ENCODE assay signal across 15 cellular contexts in the genomic region with DNA sequence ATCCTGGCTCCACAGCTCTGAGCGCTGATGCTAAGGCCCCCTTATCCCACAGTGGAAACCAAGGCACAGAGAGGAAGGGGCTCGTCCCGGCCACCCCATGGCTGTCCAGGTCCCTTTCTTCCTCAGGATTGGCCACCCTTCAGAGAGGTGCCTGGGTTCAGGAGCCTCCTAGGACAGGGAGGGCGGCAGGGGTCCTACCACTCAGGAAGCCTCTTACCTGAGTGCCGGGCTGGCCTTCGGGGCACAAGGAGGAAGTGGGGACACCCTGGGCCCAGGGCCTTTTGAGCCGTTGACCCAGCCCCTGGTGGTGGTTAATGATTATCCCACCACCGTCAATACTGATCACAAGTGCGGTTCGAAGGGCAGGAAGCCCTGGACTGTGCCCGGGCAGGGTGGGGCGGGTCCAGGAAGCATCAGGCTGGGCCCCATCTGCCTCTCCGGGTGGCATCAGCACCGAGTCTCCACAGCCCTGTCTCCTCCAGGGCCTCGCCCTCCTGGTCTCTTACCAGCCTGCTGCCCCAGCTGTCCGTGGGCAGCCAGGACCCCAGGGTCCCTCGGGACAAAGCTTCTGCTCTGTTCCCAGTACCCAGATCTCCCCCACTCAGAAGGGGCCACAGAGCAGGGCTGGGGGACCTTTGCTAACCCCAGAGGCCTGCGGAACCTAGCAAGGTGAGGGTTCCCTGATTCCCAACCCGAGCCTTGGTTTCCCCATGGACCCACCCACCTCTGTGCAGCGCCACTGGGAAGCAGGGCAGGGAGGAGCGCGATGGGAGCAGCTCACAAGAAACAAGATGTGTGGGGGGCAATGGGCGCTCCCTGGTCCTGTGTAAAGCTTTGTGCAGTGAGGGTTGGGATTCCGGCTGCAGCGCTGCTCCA. TPM values are rescaled to one million over a fixed set of nuclear protein-coding genes. Genes with fewer than 3 reads are reported as not detected.
A peak's percentile ranks its signal among the peaks of the same experiment; 100 is the strongest.
DNase-seq lines count a peak whose midpoint lies in the region; ATAC-seq and TF ChIP-seq lines count a peak whose summit lies in the region.
"Had no signal": no experiment of that assay in that cellular context is flagged by ENCODE, and none has a peak within 500 bp of the region (broad histone marks: within the 10 kb centered on the region; RNA-seq: fewer than 3 reads in every experiment).

No MANE protein-coding gene starts in this region.

- no peak for ATAC-seq in GM21786 (IDR thresholded peaks at IDR 0.05; ENCODE audit: unreplicated experiment)

- no peaks in the 10 kb centered on the region for H3F3A ChIP-seq in GM23248 (ENCODE audit: insufficient read depth)

- H3K9me3 ChIP-seq in GM23248 (ENCODE audit: low read depth) = no peaks in the 10 kb centered on the region
- H3K9me3 ChIP-seq: MG63 had no signal

- no peak overlapping the region for H3K4me3 ChIP-seq in GM23248
- H3K4me3 ChIP-seq: MG63 had no signal

- H3K27ac ChIP-seq in GM23248 = no peak overlapping the region

- H4K20me1 ChIP-seq in GM23248 (ENCODE audit: insufficient read depth) = no peaks in the 10 kb centered on the region

- H3K27me3 ChIP-seq in GM23248 (replicated peaks; ENCODE audit: insufficient read depth) = no peaks in the 10 kb centered on the region
- H3K27me3 ChIP-seq: MG63 had no signal

- no peaks in the 10 kb centered on the region for H3K36me3 ChIP-seq in GM23248 (ENCODE audit: low read depth)
- H3K36me3 ChIP-seq: MG63 had no signal

- in situ Hi-C loops in GM23248 (cut with MboI) = no loop called here

- no peaks in the 10 kb centered on the region for H3K27me3 Mint-ChIP-seq in progenitor cell of endocrine pancreas
- H3K27me3 Mint-ChIP-seq: CD4-positive, CD25-positive, alpha-beta regulatory T cell had no signal

- H3K27ac Mint-ChIP-seq in progenitor cell of endocrine pancreas = no peak overlapping the region
- H3K27ac Mint-ChIP-seq: activated CD8-positive, alpha-beta T cell treated with anti-CD3 and anti-CD28 coated beads, Interleukin-2, amount 10 ng/mL, durations not matched to agents 7 days and 5 days; CD4-positive, CD25-positive, alpha-beta regulatory T cell; stimulated activated effector memory CD8-positive, alpha-beta T cell treated with anti-CD3 and anti-CD28 coated beads, Interleukin-12 subunit alpha, Interleukin-12 subunit beta, amount 100 ng/mL, for 72 hours had no signal

- no peaks in the 10 kb centered on the region for H3K79me2 ChIP-seq in GM23248 (ENCODE audit: insufficient read depth)

- no peaks in the 10 kb centered on the region for H3K9me3 Mint-ChIP-seq in progenitor cell of endocrine pancreas (ENCODE audit: low read depth)
- H3K9me3 Mint-ChIP-seq: stimulated activated effector memory CD8-positive, alpha-beta T cell treated with anti-CD3 and anti-CD28 coated beads, Interleukin-12 subunit alpha, Interleukin-12 subunit beta, amount 100 ng/mL, for 72 hours had no signal

- no peak for TF ChIP-seq CTCF in progenitor cell of endocrine pancreas (IDR thresholded peaks at IDR 0.05; ENCODE audit: unreplicated experiment)

- peaks cover 35% of the 10 kb centered on the region for H3K4me1 Mint-ChIP-seq in progenitor cell of endocrine pancreas (ENCODE audit: low read depth)

- H3K36me3 Mint-ChIP-seq in progenitor cell of endocrine pancreas (ENCODE audit: insufficient read depth) = no peaks in the 10 kb centered on the region

- DNase-seq in DMS53 (lab: John Stamatoyannopoulos, UW) (peak; percentile 92), LoVo (ENCODE audit: low spot score) (peak; percentile 90), glomerular visceral epithelial cell (ENCODE audit: extremely low spot score) (peak; percentile 42), progenitor cell of endocrine pancreas (ENCODE audit: low spot score, unreplicated experiment) (no peak), iPS-NIHi7 (ENCODE audit: extremely low spot score) (no peak), GM23248 (no peak), SIG-M5 treated with dmso at 0.1 percent for 504 hours (lab: John Stamatoyannopoulos, UW; ENCODE audit: unreplicated experiment) (no peak)
- DNase-seq: NCI-H2081 treated with DMSO at 0.1 percent for 48 hours had no signal

- H2AFZ ChIP-seq in GM23248 = no peak overlapping the region

- WGBS in GM23248 (ENCODE audit: low coverage in 1 of 2, low lambda C conversion rate in 2 of 2, missing lambda C conversion rate in 2 of 2), 2 experiments = 72 to 73% methylated on average over 25 of the region's 25 CpGs

- no peak overlapping the region for H3K9ac ChIP-seq in GM23248

- H3K9me2 ChIP-seq in GM23248 (ENCODE audit: insufficient read depth) = no peaks in the 10 kb centered on the region

- no peaks in the 10 kb centered on the region for H3K4me1 ChIP-seq in GM23248 (ENCODE audit: insufficient read depth)

- H3K4me3 Mint-ChIP-seq in progenitor cell of endocrine pancreas (ENCODE audit: low read depth) = peak overlapping the region; percentile 45
- H3K4me3 Mint-ChIP-seq: activated CD8-positive, alpha-beta T cell treated with anti-CD3 and anti-CD28 coated beads, Interleukin-2, amount 10 ng/mL, durations not matched to agents 7 days and 5 days; CD4-positive, CD25-positive, alpha-beta regulatory T cell; stimulated activated effector memory CD8-positive, alpha-beta T cell treated with anti-CD3 and anti-CD28 coated beads, Interleukin-12 subunit alpha, Interleukin-12 subunit beta, amount 100 ng/mL, for 72 hours had no signal

- H3K4me2 ChIP-seq in GM23248 (ENCODE audit: unreplicated experiment) = no peak overlapping the region

RNA-seq across cellular contexts. Expression of a gene that starts 15.0 kb away (rescaled TPM):
- total RNA-seq in progenitor cell of endocrine pancreas = 55.0 and 57.2 TPM in 2 replicates
- total RNA-seq in GM23248 (2014; rRNA removed; shearing (Covaris generic)) = 90.2 and 124 TPM in 2 replicates
- 55.2 and 56.3 TPM in 2 replicates for polyA plus RNA-seq in GM23248 (2016; fragmentation: Nextera tagmentation; extraction: Ambion mirVana)

RNA-seq across cellular contexts. Expression of a gene that starts 23.6 kb away (rescaled TPM):
- total RNA-seq in progenitor cell of endocrine pancreas = 33.2 and 35.0 TPM in 2 replicates
- total RNA-seq in GM23248 (2014; rRNA removed; shearing (Covaris generic)) = 12.4 and 18.9 TPM in 2 replicates
- polyA plus RNA-seq in GM23248 (2016; fragmentation: Nextera tagmentation; extraction: Ambion mirVana) = 6.3 and 6.8 TPM in 2 replicates

RNA-seq across cellular contexts. Expression of a gene that starts 31.1 kb away (rescaled TPM):
- 14.1 and 15.9 TPM in 2 replicates for total RNA-seq in progenitor cell of endocrine pancreas
- 23.9 and 27.3 TPM in 2 replicates for total RNA-seq in GM23248 (2014; rRNA removed; shearing (Covaris generic))
- polyA plus RNA-seq in GM23248 (2016; fragmentation: Nextera tagmentation; extraction: Ambion mirVana) = 16.4 and 19.4 TPM in 2 replicates

RNA-seq across cellular contexts. Expression of a gene that starts 42.3 kb away (rescaled TPM):
- total RNA-seq in progenitor cell of endocrine pancreas = 0.41 TPM in 1 of 2 replicates, not detected in the other
- not detected in 2 replicates for total RNA-seq in GM23248 (2014; rRNA removed; shearing (Covaris generic))
- not detected in 2 replicates for polyA plus RNA-seq in GM23248 (2016; fragmentation: Nextera tagmentation; extraction: Ambion mirVana)
- total RNA-seq: activated CD8-positive, alpha-beta T cell treated with anti-CD3 and anti-CD28 coated beads, Interleukin-2, amount 10 ng/mL, durations not matched to agents 7 days and 5 days; CD4-positive, CD25-positive, alpha-beta regulatory T cell; H7; urinary bladder had no signal
- polyA plus RNA-seq: CD4-positive, CD25-positive, alpha-beta regulatory T cell; urinary bladder had no signal

RNA-seq across cellular contexts. Expression of a gene that starts 49.0 kb away (rescaled TPM):
- 20.1 and 21.1 TPM in 2 replicates for total RNA-seq in progenitor cell of endocrine pancreas
- total RNA-seq in GM23248 (2014; rRNA removed; shearing (Covaris generic)) = not detected in 2 replicates
- polyA plus RNA-seq in GM23248 (2016; fragmentation: Nextera tagmentation; extraction: Ambion mirVana) = not detected in 2 replicates

Comparison
In these comparisons a context has a peak if more than half of its experiments do, and no peak if none do; other contexts are left out.
1. DNase-seq: peak in DMS53 (single experiment), LoVo (single experiment) and glomerular visceral epithelial cell (single experiment); none in progenitor cell of endocrine pancreas (single experiment), iPS-NIHi7 (single experiment), GM23248 (single experiment) and SIG-M5 treated with dmso at 0.1 percent for 504 hours (single experiment).